Comparison of ENCODE assay signal across 24 cellular contexts in the genomic region with DNA sequence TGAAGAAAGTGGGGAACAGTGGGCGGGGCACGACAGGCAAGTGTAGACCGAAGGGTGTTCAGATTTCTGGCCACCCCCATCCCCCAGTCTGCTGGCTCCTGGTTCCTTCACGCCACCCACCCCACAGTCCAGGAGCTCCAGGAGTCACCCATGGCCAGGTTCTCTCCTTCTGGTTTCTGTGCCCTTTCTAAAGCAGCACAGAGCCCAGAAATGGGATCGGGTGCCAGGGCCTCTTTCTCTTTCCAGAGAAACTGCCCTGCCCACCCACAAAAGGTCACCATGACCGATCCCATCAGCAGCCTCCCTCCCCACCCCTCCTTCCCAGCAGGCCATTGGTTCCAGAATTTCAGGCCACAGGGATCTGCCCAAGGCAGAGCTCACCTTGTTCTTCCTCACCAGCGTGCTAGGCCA. TPM values are rescaled to one million over a fixed set of nuclear protein-coding genes. Genes with fewer than 3 reads are reported as not detected.
"Had no signal": no experiment of that assay in that cellular context is flagged by ENCODE, and none has a peak within 500 bp of the region (broad histone marks: within the 10 kb centered on the region; RNA-seq: fewer than 3 reads in every experiment).

No MANE protein-coding gene starts in this region.

- FAIRE-seq: RCC 7860 had no signal

- H3K4me3 Mint-ChIP-seq: activated B cell treated with CpG ODN at 0.5 μM for 24 hours; activated CD4-positive, alpha-beta T cell treated with anti-CD3 and anti-CD28 coated beads, Interleukin-2, amount 10 ng/mL, durations not matched to agents 24 days and 14 days; activated naive CD8-positive, alpha-beta T cell treated with anti-CD3 and anti-CD28 coated beads, Interleukin-2, amount 50 U/mL, for 24 hours; activated T-cell treated with anti-CD3 and anti-CD28 coated beads, Interleukin-2, amount 50 U/mL, for 4 hours; T-helper 17 cell had no signal

- H3K27ac ChIP-seq: ascending aorta, body of pancreas had no signal

- H3K4me3 ChIP-seq: ascending aorta, body of pancreas had no signal

- ATAC-seq: activated naive CD4-positive, alpha-beta T cell treated with anti-CD3 and anti-CD28 coated beads, Interleukin-2, amount 50 U/mL, for 72 hours; activated naive CD8-positive, alpha-beta T cell treated with anti-CD3 and anti-CD28 coated beads, Interleukin-2, amount 50 U/mL, for 24 hours; activated T-cell treated with anti-CD3 and anti-CD28 coated beads, Interleukin-2, amount 50 U/mL, for 4 hours; body of pancreas; PC-3; T-helper 17 cell had no signal

- H3K9me3 ChIP-seq: ascending aorta, body of pancreas had no signal

- DNase-seq: activated B cell treated with CpG ODN at 0.5 μM for 24 hours; activated CD4-positive, alpha-beta T cell treated with anti-CD3 and anti-CD28 coated beads for 1 hour; activated CD4-positive, alpha-beta T cell treated with anti-CD3 and anti-CD28 coated beads, Interleukin-2, amount 10 ng/mL, durations not matched to agents 24 days and 14 days; activated CD4-positive, alpha-beta T cell treated with anti-CD3 and anti-CD28 coated beads, Interleukin-2, amount 50 U/mL, for 48 hours; activated effector memory CD4-positive, alpha-beta T cell treated with anti-CD3 and anti-CD28 coated beads, Interleukin-2, amount 50 U/mL, for 16 hours; activated naive CD4-positive, alpha-beta T cell treated with Interleukin-2 at 50 U/mL for 16 hours; activated naive CD8-positive, alpha-beta T cell treated with anti-CD3 and anti-CD28 coated beads, Interleukin-2, amount 50 U/mL, for 24 hours; activated T-cell treated with anti-CD3 and anti-CD28 coated beads, Interleukin-2, amount 50 U/mL, for 4 hours; amniotic stem cell; body of pancreas; KG1; NCI-H1048; NCI-H1417; NCI-H1930; NCI-H2171; NCI-H226; NCI-H510A treated with DMSO at 0.1 percent for 48 hours; PC-3; SHP77 treated with DMSO at 0.1 percent for 48 hours; T-helper 17 cell; T-helper 9 cell had no signal

- H3K27ac Mint-ChIP-seq: activated B cell treated with CpG ODN at 0.5 μM for 24 hours; activated CD4-positive, alpha-beta T cell treated with anti-CD3 and anti-CD28 coated beads, Interleukin-2, amount 10 ng/mL, durations not matched to agents 24 days and 14 days; activated naive CD4-positive, alpha-beta T cell treated with anti-CD3 and anti-CD28 coated beads, Interleukin-2, amount 50 U/mL, for 72 hours; activated naive CD8-positive, alpha-beta T cell treated with anti-CD3 and anti-CD28 coated beads, Interleukin-2, amount 50 U/mL, for 24 hours; T-helper 17 cell had no signal

- H3K36me3 Mint-ChIP-seq: activated naive CD4-positive, alpha-beta T cell treated with anti-CD3 and anti-CD28 coated beads, Interleukin-2, amount 50 U/mL, for 72 hours had no signal

- H3K36me3 ChIP-seq: ascending aorta had no signal

- H3K9me3 Mint-ChIP-seq: activated B cell treated with CpG ODN at 0.5 μM for 24 hours; activated CD4-positive, alpha-beta T cell treated with anti-CD3 and anti-CD28 coated beads, Interleukin-2, amount 10 ng/mL, durations not matched to agents 24 days and 14 days; activated naive CD4-positive, alpha-beta T cell treated with anti-CD3 and anti-CD28 coated beads, Interleukin-2, amount 50 U/mL, for 72 hours; activated naive CD8-positive, alpha-beta T cell treated with anti-CD3 and anti-CD28 coated beads, Interleukin-2, amount 50 U/mL, for 24 hours; activated T-cell treated with anti-CD3 and anti-CD28 coated beads, Interleukin-2, amount 50 U/mL, for 4 hours had no signal

- H3K27me3 ChIP-seq: ascending aorta, body of pancreas had no signal

RNA-seq across cellular contexts. Expression of a gene that starts 36.8 kb away (rescaled TPM):
- total RNA-seq: activated B cell treated with CpG ODN at 0.5 μM for 24 hours had no signal
